In genomic region chr2:201358684-201359083, GRCh38 we compare ENCODE assay signal across 8 cellular contexts. TPM values are rescaled to one million over a fixed set of nuclear protein-coding genes. Genes with fewer than 3 reads are reported as not detected.
DNase-seq lines count a peak whose midpoint lies in the region; TF ChIP-seq lines count a peak whose summit lies in the region.

No MANE protein-coding gene starts in this region.

- intact Hi-C loops in transverse colon (cut with DNase I; ENCODE audit: low total_unique reads), result no loop called here

- WGBS in transverse colon (ENCODE audit: low coverage in 1 of 2), 2 donors, result 76 to 97% methylated on average over 6 to 7 of the region's 7 CpGs

- no peak overlapping the region for H3K9ac ChIP-seq in MM.1S (ENCODE audit: low read length)

- H3K9me3 ChIP-seq in osteoblast (ENCODE audit: low read depth, low read length) (no peaks in the 10 kb centered on the region), MM.1S (replicated peaks; ENCODE audit: insufficient read depth, low read length) (no peaks in the 10 kb centered on the region), transverse colon (no peaks in the 10 kb centered on the region)

- peak overlapping the region; percentile 62 for H3K4me2 ChIP-seq in osteoblast (ENCODE audit: insufficient read depth, low read length)
- H3K4me2 ChIP-seq in MM.1S (ENCODE audit: low read depth, low read length), result no peak overlapping the region

- H2AFZ ChIP-seq in osteoblast (ENCODE audit: low read length) (no peak overlapping the region), MM.1S (ENCODE audit: low read length) (no peak overlapping the region)

- no peaks in the 10 kb centered on the region for H4K20me1 ChIP-seq in osteoblast (ENCODE audit: insufficient read depth, low read length)
- H4K20me1 ChIP-seq in MM.1S (ENCODE audit: insufficient read depth, low read length), result no peaks in the 10 kb centered on the region

- no peaks in the 10 kb centered on the region for H3F3A ChIP-seq in MM.1S (ENCODE audit: insufficient read depth, low read length)

- no peaks in the 10 kb centered on the region for H3K9me2 ChIP-seq in MM.1S (replicated peaks; ENCODE audit: insufficient read depth, low read length)

- H3K27ac ChIP-seq in osteoblast (ENCODE audit: low read depth, low read length) (peak overlapping the region; percentile 66), MM.1S (ENCODE audit: low read length) (no peak overlapping the region), transverse colon (no peak overlapping the region)

- H3K36me3 ChIP-seq in osteoblast (ENCODE audit: insufficient read depth, low read length) (no peaks in the 10 kb centered on the region), MM.1S (replicated peaks; ENCODE audit: insufficient read depth, low read length) (no peaks in the 10 kb centered on the region), transverse colon (no peaks in the 10 kb centered on the region)

- TF ChIP-seq EP300 in transverse colon (IDR thresholded peaks at IDR 0.05; ENCODE audit: low read depth), result no peak

- H3K79me2 ChIP-seq in osteoblast (ENCODE audit: insufficient read depth, low read length), result no peaks in the 10 kb centered on the region
- H3K79me2 ChIP-seq in MM.1S (ENCODE audit: low read length), result no peaks in the 10 kb centered on the region

- no peak for TF ChIP-seq POLR2A in transverse colon (IDR thresholded peaks at IDR 0.05)

- TF ChIP-seq CTCF in osteoblast (IDR thresholded peaks at IDR 0.05; ENCODE audit: extremely low read depth, low read depth, low read length) (no peak), MM.1S (IDR thresholded peaks at IDR 0.05; ENCODE audit: low read length) (no peak), transverse colon (IDR thresholded peaks at IDR 0.05) (no peak)

- H3K4me3 ChIP-seq in osteoblast (ENCODE audit: insufficient read depth, low read length), result no peak overlapping the region
- no peak overlapping the region for H3K4me3 ChIP-seq in MM.1S (ENCODE audit: low read length)
- no peak overlapping the region for H3K4me3 ChIP-seq in transverse colon

- in situ Hi-C loops in KBM-7 (cut with MboI; ENCODE audit: low pct_unique_long_range_greater_than_20kb, low sequenced_read_pairs) (loop anchor here (25.0 kb wide), 1 partner anchor 96 kb away; the partner anchor contains the start of gene CASP8), transverse colon (cut with MboI; ENCODE audit: low pct_ligation_motif_present in 1 of 4, low pct_unique_long_range_greater_than_20kb in 1 of 4, low sequenced_read_pairs in 3 of 4) (loop anchor here in 2 of 4 donors (25.0 kb wide), 1 partner anchor 121 kb away; no protein-coding TSS in a partner anchor)

- H3K27me3 ChIP-seq in osteoblast (ENCODE audit: insufficient read depth, low read length), result no peaks in the 10 kb centered on the region
- H3K27me3 ChIP-seq in MM.1S (replicated peaks; ENCODE audit: insufficient read depth, low read length), result no peaks in the 10 kb centered on the region
- no peaks in the 10 kb centered on the region for H3K27me3 ChIP-seq in transverse colon

- H3K4me1 ChIP-seq in osteoblast (ENCODE audit: insufficient read depth, low read length), result peaks cover 22% of the 10 kb centered on the region
- H3K4me1 ChIP-seq in MM.1S (ENCODE audit: low read length), result 0 out of 2 replicates have a peak, but pooled peaks cover 4% of the 10 kb centered on the region
- H3K4me1 ChIP-seq in transverse colon, result no peaks in the 10 kb centered on the region

- DNase-seq in activated CD4-positive, alpha-beta T cell treated with anti-CD3 and anti-CD28 coated beads for 4 hours, result peak; percentile 9 to 18
- DNase-seq in activated CD4-positive, alpha-beta T cell treated with anti-CD3 and anti-CD28 coated beads for 1 hour, result no peak
- DNase-seq in NCI-H226 (peak; percentile 78), amniotic epithelial cell (ENCODE audit: low read depth) (peak; percentile 86), osteoblast (ENCODE audit: insufficient read length, low spot score, missing footprints) (peak; percentile 91), KBM-7 (no peak), MM.1S (no peak), transverse colon (no peak)

RNA-seq across cellular contexts. Expression of gene FLACC1, which starts 1.5 kb away (rescaled TPM):
- total RNA-seq in osteoblast, result 0.72 and 1.5 TPM in 2 replicates
- 1 to 10 TPM in 3 of 4 donors, not detected in 1; 1.6 to 5.2 (median 4.3) TPM for total RNA-seq in transverse colon

Comparison
In these comparisons a context has a peak if more than half of its experiments do, and no peak if none do; other contexts are left out.
1. DNase-seq: peak in activated CD4-positive, alpha-beta T cell treated with anti-CD3 and anti-CD28 coated beads for 4 hours (2 of 2), NCI-H226 (single experiment), amniotic epithelial cell (single experiment) and osteoblast (single experiment); none in activated CD4-positive, alpha-beta T cell treated with anti-CD3 and anti-CD28 coated beads for 1 hour (single experiment), KBM-7 (single experiment), MM.1S (single experiment) and transverse colon (single experiment).